Comparison of ENCODE assay signal across 1 cellular context in genomic region chr11:61325649-61326414, GRCh38.
TF ChIP-seq lines count a peak whose summit lies in the region.

No MANE protein-coding gene starts in this region.

TF ChIP-seq in K562, 482 proteins besides CTCF, POLR2A, EP300 and RAD21:
- TF ChIP-seq NRF1 (conservative IDR thresholded peaks at IDR 0.05 in 1 of 2, IDR thresholded peaks at IDR 0.05 in 1 of 2) = no peak
- TF ChIP-seq, protein P1, sequence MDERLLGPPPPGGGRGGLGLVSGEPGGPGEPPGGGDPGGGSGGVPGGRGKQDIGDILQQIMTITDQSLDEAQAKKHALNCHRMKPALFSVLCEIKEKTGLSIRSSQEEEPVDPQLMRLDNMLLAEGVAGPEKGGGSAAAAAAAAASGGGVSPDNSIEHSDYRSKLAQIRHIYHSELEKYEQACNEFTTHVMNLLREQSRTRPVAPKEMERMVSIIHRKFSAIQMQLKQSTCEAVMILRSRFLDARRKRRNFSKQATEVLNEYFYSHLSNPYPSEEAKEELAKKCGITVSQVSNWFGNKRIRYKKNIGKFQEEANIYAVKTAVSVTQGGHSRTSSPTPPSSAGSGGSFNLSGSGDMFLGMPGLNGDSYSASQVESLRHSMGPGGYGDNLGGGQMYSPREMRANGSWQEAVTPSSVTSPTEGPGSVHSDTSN (CRISPR knock-in tag; IDR thresholded peaks at IDR 0.05; ENCODE audit: low read depth) = no peak
- TF ChIP-seq, protein P1 (tag; conservative IDR thresholded peaks at IDR 0.05; ENCODE audit: low read depth) = peak; percentile 49; the same call in 1 of the 2 replicates
- no peak for TF ChIP-seq SAFB (IDR thresholded peaks at IDR 0.05; ENCODE audit: borderline replicate concordance, low read depth, low read length)
- TF ChIP-seq HNRNPH1 (optimal IDR thresholded peaks at IDR 0.05; ENCODE audit: low read depth, low read length) = no peak
- no peak for TF ChIP-seq FOXK1 (CRISPR knock-in tag; IDR thresholded peaks at IDR 0.05; ENCODE audit: borderline replicate concordance)
- no peak for TF ChIP-seq MAFK (IDR thresholded peaks at IDR 0.05; ENCODE audit: low read length)
